Comparison of ENCODE assay signal across 2 cellular contexts in the genomic region with DNA sequence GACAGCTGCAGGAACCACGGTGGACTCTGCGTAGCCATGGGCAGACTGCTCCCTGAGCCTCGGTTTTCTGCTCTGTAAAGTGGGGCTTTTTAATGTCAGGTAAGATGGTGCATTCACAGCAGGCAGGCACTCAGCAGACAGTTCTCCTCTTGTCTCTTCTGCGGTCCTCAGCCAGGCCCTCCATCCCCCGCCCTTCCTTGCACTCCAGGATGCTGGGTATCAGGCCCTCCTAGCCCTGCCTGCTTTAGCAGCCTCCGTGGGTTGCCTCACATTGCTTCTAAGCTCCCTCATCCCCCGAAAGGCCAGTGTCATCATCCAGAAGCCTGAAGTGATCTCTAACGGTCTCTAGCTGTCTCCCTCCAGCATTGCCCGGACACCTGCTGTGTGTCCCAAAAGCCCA.
TF ChIP-seq lines count a peak whose summit lies in the region.

No MANE protein-coding gene starts in this region.

TF ChIP-seq in GM23338, 12 proteins besides CTCF, POLR2A, EP300 and RAD21 (continued from another document):
- TF ChIP-seq, protein P1, sequence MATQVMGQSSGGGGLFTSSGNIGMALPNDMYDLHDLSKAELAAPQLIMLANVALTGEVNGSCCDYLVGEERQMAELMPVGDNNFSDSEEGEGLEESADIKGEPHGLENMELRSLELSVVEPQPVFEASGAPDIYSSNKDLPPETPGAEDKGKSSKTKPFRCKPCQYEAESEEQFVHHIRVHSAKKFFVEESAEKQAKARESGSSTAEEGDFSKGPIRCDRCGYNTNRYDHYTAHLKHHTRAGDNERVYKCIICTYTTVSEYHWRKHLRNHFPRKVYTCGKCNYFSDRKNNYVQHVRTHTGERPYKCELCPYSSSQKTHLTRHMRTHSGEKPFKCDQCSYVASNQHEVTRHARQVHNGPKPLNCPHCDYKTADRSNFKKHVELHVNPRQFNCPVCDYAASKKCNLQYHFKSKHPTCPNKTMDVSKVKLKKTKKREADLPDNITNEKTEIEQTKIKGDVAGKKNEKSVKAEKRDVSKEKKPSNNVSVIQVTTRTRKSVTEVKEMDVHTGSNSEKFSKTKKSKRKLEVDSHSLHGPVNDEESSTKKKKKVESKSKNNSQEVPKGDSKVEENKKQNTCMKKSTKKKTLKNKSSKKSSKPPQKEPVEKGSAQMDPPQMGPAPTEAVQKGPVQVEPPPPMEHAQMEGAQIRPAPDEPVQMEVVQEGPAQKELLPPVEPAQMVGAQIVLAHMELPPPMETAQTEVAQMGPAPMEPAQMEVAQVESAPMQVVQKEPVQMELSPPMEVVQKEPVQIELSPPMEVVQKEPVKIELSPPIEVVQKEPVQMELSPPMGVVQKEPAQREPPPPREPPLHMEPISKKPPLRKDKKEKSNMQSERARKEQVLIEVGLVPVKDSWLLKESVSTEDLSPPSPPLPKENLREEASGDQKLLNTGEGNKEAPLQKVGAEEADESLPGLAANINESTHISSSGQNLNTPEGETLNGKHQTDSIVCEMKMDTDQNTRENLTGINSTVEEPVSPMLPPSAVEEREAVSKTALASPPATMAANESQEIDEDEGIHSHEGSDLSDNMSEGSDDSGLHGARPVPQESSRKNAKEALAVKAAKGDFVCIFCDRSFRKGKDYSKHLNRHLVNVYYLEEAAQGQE (IDR thresholded peaks at IDR 0.05; ENCODE audit: unreplicated experiment) = no peak
- TF ChIP-seq STAT1 (IDR thresholded peaks at IDR 0.05; ENCODE audit: unreplicated experiment) (no peak), ZNF462 (CRISPR knock-in tag; IDR thresholded peaks at IDR 0.05) (no peak), JUNB (IDR thresholded peaks at IDR 0.05; ENCODE audit: unreplicated experiment) (no peak), ZNF114 (CRISPR knock-in tag; IDR thresholded peaks at IDR 0.05) (no peak), NANOG (IDR thresholded peaks at IDR 0.05; ENCODE audit: borderline replicate concordance) (no peak), ZNF331 (CRISPR knock-in tag; IDR thresholded peaks at IDR 0.05; ENCODE audit: low read depth) (no peak)
- TF ChIP-seq, protein P2, sequence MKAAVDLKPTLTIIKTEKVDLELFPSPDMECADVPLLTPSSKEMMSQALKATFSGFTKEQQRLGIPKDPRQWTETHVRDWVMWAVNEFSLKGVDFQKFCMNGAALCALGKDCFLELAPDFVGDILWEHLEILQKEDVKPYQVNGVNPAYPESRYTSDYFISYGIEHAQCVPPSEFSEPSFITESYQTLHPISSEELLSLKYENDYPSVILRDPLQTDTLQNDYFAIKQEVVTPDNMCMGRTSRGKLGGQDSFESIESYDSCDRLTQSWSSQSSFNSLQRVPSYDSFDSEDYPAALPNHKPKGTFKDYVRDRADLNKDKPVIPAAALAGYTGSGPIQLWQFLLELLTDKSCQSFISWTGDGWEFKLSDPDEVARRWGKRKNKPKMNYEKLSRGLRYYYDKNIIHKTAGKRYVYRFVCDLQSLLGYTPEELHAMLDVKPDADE (IDR thresholded peaks at IDR 0.05) = no peak

TF ChIP-seq in SK-N-SH, 30 proteins besides CTCF, POLR2A, EP300 and RAD21 (continued from another document):
- no peak for TF ChIP-seq YY1 (IDR thresholded peaks at IDR 0.05; ENCODE audit: low read depth)
- no peak for TF ChIP-seq SIN3A (IDR thresholded peaks at IDR 0.05; ENCODE audit: borderline replicate concordance, low read depth, low read length)
- TF ChIP-seq MEF2A (IDR thresholded peaks at IDR 0.05; ENCODE audit: borderline replicate concordance, low read depth) = no peak
- no peak for TF ChIP-seq FOXJ3 (CRISPR knock-in tag; IDR thresholded peaks at IDR 0.05)
- no peak for TF ChIP-seq USF1 (IDR thresholded peaks at IDR 0.05; ENCODE audit: borderline replicate concordance, low read depth)
- no peak for TF ChIP-seq GABPA (IDR thresholded peaks at IDR 0.05; ENCODE audit: low read depth)
- no peak for TF ChIP-seq TCF12 (IDR thresholded peaks at IDR 0.05)
- TF ChIP-seq JUND (IDR thresholded peaks at IDR 0.05) = no peak
- TF ChIP-seq, protein P3, sequence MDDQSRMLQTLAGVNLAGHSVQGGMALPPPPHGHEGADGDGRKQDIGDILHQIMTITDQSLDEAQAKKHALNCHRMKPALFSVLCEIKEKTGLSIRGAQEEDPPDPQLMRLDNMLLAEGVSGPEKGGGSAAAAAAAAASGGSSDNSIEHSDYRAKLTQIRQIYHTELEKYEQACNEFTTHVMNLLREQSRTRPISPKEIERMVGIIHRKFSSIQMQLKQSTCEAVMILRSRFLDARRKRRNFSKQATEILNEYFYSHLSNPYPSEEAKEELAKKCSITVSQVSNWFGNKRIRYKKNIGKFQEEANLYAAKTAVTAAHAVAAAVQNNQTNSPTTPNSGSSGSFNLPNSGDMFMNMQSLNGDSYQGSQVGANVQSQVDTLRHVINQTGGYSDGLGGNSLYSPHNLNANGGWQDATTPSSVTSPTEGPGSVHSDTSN (IDR thresholded peaks at IDR 0.05) = no peak
- no peak for TF ChIP-seq FOXM1 (IDR thresholded peaks at IDR 0.05; ENCODE audit: low read depth)
- no peak for TF ChIP-seq FOSL2 (IDR thresholded peaks at IDR 0.05; ENCODE audit: borderline replicate concordance, low read depth)
- no peak for TF ChIP-seq TEAD4 (IDR thresholded peaks at IDR 0.05; ENCODE audit: borderline replicate concordance, insufficient read depth)
- TF ChIP-seq RCOR1 (IDR thresholded peaks at IDR 0.05; ENCODE audit: low read length) = no peak
- no peak for TF ChIP-seq ELF1 (IDR thresholded peaks at IDR 0.05)
- TF ChIP-seq RFX5 (IDR thresholded peaks at IDR 0.05; ENCODE audit: low read length) = no peak
